In genomic region chr1:201103666-201104065, GRCh38 we compare ENCODE assay signal across 32 cellular contexts. TPM values are rescaled to one million over a fixed set of nuclear protein-coding genes. Genes with fewer than 3 reads are reported as not detected.
"Had no signal": no experiment of that assay in that cellular context is flagged by ENCODE, and none has a peak within 500 bp of the region (broad histone marks: within the 10 kb centered on the region; RNA-seq: fewer than 3 reads in every experiment).

No MANE protein-coding gene starts in this region.

- H3K4me1 ChIP-seq: esophagus muscularis mucosa, foreskin keratinocyte, gastroesophageal sphincter, heart right ventricle had no signal

- H3K36me3 ChIP-seq: brain microvascular endothelial cell, esophagus muscularis mucosa, gastroesophageal sphincter, heart right ventricle had no signal

- H3K4me3 ChIP-seq: esophagus muscularis mucosa, gastroesophageal sphincter, heart right ventricle had no signal

- H3K9me3 ChIP-seq: esophagus muscularis mucosa, gastroesophageal sphincter, heart right ventricle had no signal

- H3K27me3 ChIP-seq: esophagus muscularis mucosa had no signal

- H3K27ac ChIP-seq: brain microvascular endothelial cell, esophagus muscularis mucosa, foreskin keratinocyte, gastroesophageal sphincter, heart right ventricle had no signal

- ATAC-seq: activated T-cell treated with anti-CD3 and anti-CD28 coated beads, Interleukin-2, amount 50 U/mL, for 4 hours; activated T-helper 17 cell treated with anti-CD3 and anti-CD28 coated beads, Interleukin-2, amount 50 U/mL, for 72 hours; effector memory CD8-positive, alpha-beta T cell; foreskin keratinocyte; gastroesophageal sphincter; heart right ventricle; T-helper 17 cell had no signal

- DNase-seq: activated CD4-positive, alpha-beta memory T cell treated with anti-CD3 and anti-CD28 coated beads, Interleukin-2, amount 10 ng/mL, durations not matched to agents 7 days and 5 days; activated CD4-positive, alpha-beta T cell treated with anti-CD3 and anti-CD28 coated beads for 4 hours; activated CD4-positive, alpha-beta T cell treated with anti-CD3 and anti-CD28 coated beads, Interleukin-2, amount 10 ng/mL, durations not matched to agents 7 days and 5 days; activated CD4-positive, alpha-beta T cell treated with anti-CD3 and anti-CD28 coated beads, Interleukin-2, amount 50 U/mL, for 4 hours; activated CD4-positive, CD25-positive, alpha-beta regulatory T cell; activated CD4-positive, CD25-positive, alpha-beta regulatory T cell treated with anti-CD3 and anti-CD28 coated beads, Interleukin-2, amount 50 U/mL, for 72 hours; activated CD8-positive, alpha-beta memory T cell treated with anti-CD3 and anti-CD28 coated beads, Interleukin-2, amount 50 U/mL, for 48 hours; activated effector memory CD4-positive, alpha-beta T cell treated with Interleukin-2 at 50 U/mL for 16 hours; activated gamma-delta T cell treated with Interleukin-2 at 50 U/mL for 16 hours; activated naive CD4-positive, alpha-beta T cell treated with anti-CD3 and anti-CD28 coated beads, Interleukin-2, amount 50 U/mL, for 16 hours; activated naive CD4-positive, alpha-beta T cell treated with Interleukin-2 at 50 U/mL for 16 hours; activated T-cell treated with anti-CD3 and anti-CD28 coated beads, Interleukin-2, amount 50 U/mL, for 4 hours; amniotic stem cell; anterior cingulate cortex; brain microvascular endothelial cell; cortex of kidney; dermis blood vessel endothelial cell; effector CD4-positive, alpha-beta T cell; effector memory CD8-positive, alpha-beta T cell; erythroblast; foreskin keratinocyte; heart right ventricle; T-helper 1 cell; T-helper 17 cell had no signal

RNA-seq across cellular contexts. Expression of gene CACNA1S, which starts 8.6 kb away (rescaled TPM):
- total RNA-seq: activated CD4-positive, alpha-beta memory T cell treated with anti-CD3 and anti-CD28 coated beads, Interleukin-2, amount 10 ng/mL, durations not matched to agents 7 days and 5 days; activated CD4-positive, alpha-beta T cell treated with anti-CD3 and anti-CD28 coated beads, Interleukin-2, amount 10 ng/mL, durations not matched to agents 7 days and 5 days; activated T-cell treated with anti-CD3 and anti-CD28 coated beads, Interleukin-2, amount 50 U/mL, for 4 hours; activated T-helper 17 cell treated with anti-CD3 and anti-CD28 coated beads, Interleukin-2, amount 50 U/mL, for 72 hours; astrocyte; bronchial epithelial cell; dermis blood vessel endothelial cell; esophagus muscularis mucosa; foreskin keratinocyte; gastroesophageal sphincter; glomerular endothelial cell; T-helper 17 cell had no signal

RNA-seq across cellular contexts. Expression of gene ASCL5, which starts 23.3 kb away (rescaled TPM):
- total RNA-seq: activated CD4-positive, alpha-beta memory T cell treated with anti-CD3 and anti-CD28 coated beads, Interleukin-2, amount 10 ng/mL, durations not matched to agents 7 days and 5 days; activated CD4-positive, alpha-beta T cell treated with anti-CD3 and anti-CD28 coated beads, Interleukin-2, amount 10 ng/mL, durations not matched to agents 7 days and 5 days; activated T-cell treated with anti-CD3 and anti-CD28 coated beads, Interleukin-2, amount 50 U/mL, for 4 hours; astrocyte; cardiac septum; cerebellum; dermis blood vessel endothelial cell; esophagus muscularis mucosa; foreskin keratinocyte; gastroesophageal sphincter; glomerular endothelial cell; heart right ventricle had no signal
